8 cellular contexts compared by ENCODE assay signal in genomic region chr22:41382098-41382578, GRCh38. TPM values are rescaled to one million over a fixed set of nuclear protein-coding genes. Genes with fewer than 3 reads are reported as not detected.
DNase-seq lines count a peak whose midpoint lies in the region; ATAC-seq and TF ChIP-seq lines count a peak whose summit lies in the region.

No MANE protein-coding gene starts in this region.

- peaks cover 2% of the 10 kb centered on the region for H3K36me3 Mint-ChIP-seq in T-cell

- peaks cover 9 to 23% (median 20%) of the 10 kb centered on the region in 3 donors for H3K4me1 Mint-ChIP-seq in T-cell

- no peaks in the 10 kb centered on the region for H3K9me2 ChIP-seq in hepatocyte (replicated peaks; ENCODE audit: insufficient read depth)

- ATAC-seq in GM18909 (IDR thresholded peaks at IDR 0.05; ENCODE audit: poor library complexity, unreplicated experiment), result peak; percentile 32
- ATAC-seq in HG03196 (IDR thresholded peaks at IDR 0.05; ENCODE audit: unreplicated experiment), result peak; percentile 30
- ATAC-seq in T-cell (replicated peaks in 1 of 4), result peak; percentile 36 to 49 (median 44)

- H3K27ac Mint-ChIP-seq in T-cell, result peak overlapping the region; percentile 87 to 93

- H3K4me3 Mint-ChIP-seq in T-cell, result peak overlapping the region; percentile 87 to 92 (median 88)

- peak overlapping the region; percentile 82 for H3K4me3 ChIP-seq in AG09309 (ENCODE audit: control insufficient read depth, low read depth, low read length)
- H3K4me3 ChIP-seq in ascending aorta, result peak overlapping the region; percentile 79 to 87
- peak overlapping the region; percentile 64 for H3K4me3 ChIP-seq in hepatocyte
- peak overlapping the region; percentile 62 to 90 (median 85) for H3K4me3 ChIP-seq in sigmoid colon

- H3K36me3 ChIP-seq in ascending aorta (peaks cover under 1 to 9% of the 10 kb centered on the region in 2 donors), hepatocyte (replicated peaks; ENCODE audit: insufficient read depth, low read depth) (no peaks in the 10 kb centered on the region), sigmoid colon (peaks cover 0 to 3% (median 2%) of the 10 kb centered on the region in 4 donors)

- CTCF ChIA-PET in T-cell (lab: Charles Lee), result interaction anchor here in 1 of 2 donors (1.5 to 1.8 kb wide), 3 partner anchors 96 to 459 kb away, joined by 3 to 15 read pairs (median 8); partner anchors contain the start of genes PMM1 and RANGAP1

- intact Hi-C loops in ascending aorta (cut with DNase I), result loop anchor here (5.0 kb wide), 1 partner anchor 430 kb away; the partner anchor contains the start of gene RBX1
- intact Hi-C loops in sigmoid colon (cut with DNase I), result loop anchor here (2.0 kb wide), 1 partner anchor 21 kb away; no protein-coding TSS in a partner anchor

- 3% methylated on average over 10 of the region's 35 CpGs for WGBS in hepatocyte (ENCODE audit: low lambda C conversion rate, missing lambda C conversion rate)
- WGBS in sigmoid colon, 2 donors, result 1% methylated on average over 35 of the region's 35 CpGs

- H3K4me2 ChIP-seq in hepatocyte, result peak overlapping the region; percentile 80

- no peaks in the 10 kb centered on the region for H4K20me1 ChIP-seq in hepatocyte (ENCODE audit: insufficient read depth, poor library complexity, severe bottlenecking)

- TF ChIP-seq EP300 in sigmoid colon (IDR thresholded peaks at IDR 0.05), result no peak

- no peaks in the 10 kb centered on the region for H3K9me3 ChIP-seq in ascending aorta
- no peaks in the 10 kb centered on the region for H3K9me3 ChIP-seq in hepatocyte (ENCODE audit: low read depth)
- H3K9me3 ChIP-seq in sigmoid colon, result no peaks in the 10 kb centered on the region

- DNase-seq in AG09309 (ENCODE audit: low read depth), result no peak
- DNase-seq in T-cell, result peak in 32 of 34 experiments; percentile 19 to 72 (median 50)
- peak; percentile 43 to 85 for DNase-seq in ascending aorta (ENCODE audit: low spot score in 2 of 2)
- peak; percentile 83 for DNase-seq in hepatocyte (ENCODE audit: low spot score)
- peak; percentile 91 for DNase-seq in sigmoid colon
- DNase-seq in NCI-H187 (lab: John Stamatoyannopoulos, UW), result no peak

- H3K4me1 ChIP-seq in ascending aorta, result peaks cover 3 to 19% of the 10 kb centered on the region in 2 donors
- H3K4me1 ChIP-seq in hepatocyte (ENCODE audit: insufficient read depth), result peaks cover 14% of the 10 kb centered on the region
- peaks cover 0 to 36% (median 28%) of the 10 kb centered on the region in 4 donors for H3K4me1 ChIP-seq in sigmoid colon

- H3K27ac ChIP-seq in ascending aorta, result peak overlapping the region; percentile 93 to 96
- peak overlapping the region; percentile 91 for H3K27ac ChIP-seq in hepatocyte
- peak overlapping the region; percentile 90 to 99 (median 99) for H3K27ac ChIP-seq in sigmoid colon

- H3K27me3 ChIP-seq in ascending aorta, result no peaks in the 10 kb centered on the region
- H3K27me3 ChIP-seq in hepatocyte, result no peaks in the 10 kb centered on the region
- no peaks in the 10 kb centered on the region for H3K27me3 ChIP-seq in sigmoid colon

- POLR2A ChIA-PET in T-cell (lab: Charles Lee), result interaction anchor here (0.5 to 2.0 kb wide), 10 partner anchors 17 to 664 kb away, joined by 3 to 13 read pairs (median 6); partner anchors contain the start of genes ACO2 (in 1 of the 2), DESI1 (in 1 of the 2), PHF5A (in 1 of the 2) and RANGAP1 (in 1 of the 2)

- no peaks in the 10 kb centered on the region for H3K9me3 Mint-ChIP-seq in T-cell

- no peak for TF ChIP-seq POLR2A in sigmoid colon (IDR thresholded peaks at IDR 0.05)

- H2AFZ ChIP-seq in hepatocyte, result peak overlapping the region; percentile 75

- H3K79me2 ChIP-seq in hepatocyte, result peaks cover 14% of the 10 kb centered on the region

- no peak for TF ChIP-seq CTCF in AG09309 (IDR thresholded peaks at IDR 0.05; ENCODE audit: control insufficient read depth, insufficient read depth, low read depth, low read length, missing control alignments)
- no peak for TF ChIP-seq CTCF in ascending aorta (IDR thresholded peaks at IDR 0.05)
- TF ChIP-seq CTCF in hepatocyte (IDR thresholded peaks at IDR 0.05; ENCODE audit: poor library complexity), result no peak
- no peak for TF ChIP-seq CTCF in sigmoid colon (IDR thresholded peaks at IDR 0.05)

- no peaks in the 10 kb centered on the region for H3K27me3 Mint-ChIP-seq in T-cell

RNA-seq across cellular contexts. Expression of gene TEF, which starts 0.4 kb away (rescaled TPM):
- total RNA-seq in T-cell (10 to 100 TPM in 1 of 5 donors, 1 to 10 TPM in 4; 4.1 to 10.8 (median 4.6) TPM), ascending aorta (20.2 TPM), hepatocyte (5.5 and 8.9 TPM in 2 replicates), sigmoid colon (10 to 100 TPM; 21.3 to 30.3 (median 24.8) TPM)
- polyA plus RNA-seq in hepatocyte (5.4 and 6.6 TPM in 2 replicates), sigmoid colon (10 to 100 TPM; 12.6 to 14.8 (median 14.4) TPM)

Comparison
In these comparisons a context has a peak if more than half of its experiments do, and no peak if none do; other contexts are left out.
1. DNase-seq: peak in T-cell (32 of 34), ascending aorta (2 of 2), hepatocyte (single experiment) and sigmoid colon (single experiment); none in AG09309 (single experiment) and NCI-H187 (0 of 2).
2. Peak in every context shown above with its lines, with median percentiles within 50 percentile points of each other: H3K4me3 ChIP-seq, ATAC-seq and H3K27ac ChIP-seq.